Comparison of ENCODE assay signal across 28 cellular contexts in the genomic region with DNA sequence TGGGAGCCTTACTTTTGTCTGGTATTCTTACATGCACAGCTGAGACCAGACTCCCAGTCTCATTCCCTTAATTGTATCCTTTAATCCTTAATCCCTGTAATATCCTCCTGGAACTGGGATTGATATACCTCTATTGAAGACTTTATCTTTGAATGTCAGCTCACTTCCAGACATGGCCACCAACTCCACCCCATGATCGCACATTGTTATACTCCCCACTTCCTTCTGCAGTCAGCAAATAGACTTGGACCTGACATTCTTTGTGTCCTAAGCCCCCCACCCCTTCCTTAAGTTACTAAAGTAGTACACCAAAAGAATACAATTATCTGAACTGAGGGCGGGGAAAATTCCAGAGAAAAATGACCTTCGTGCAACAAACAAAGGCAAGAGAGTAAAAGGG.
"Had no signal": no experiment of that assay in that cellular context is flagged by ENCODE, and none has a peak within 500 bp of the region (broad histone marks: within the 10 kb centered on the region; RNA-seq: fewer than 3 reads in every experiment).

No MANE protein-coding gene starts in this region.

- H3K36me3 ChIP-seq: colonic mucosa, esophagus muscularis mucosa, gastroesophageal sphincter, heart left ventricle, right lobe of liver, suprapubic skin had no signal

- H3K4me3 ChIP-seq: colonic mucosa, esophagus muscularis mucosa, gastroesophageal sphincter, heart left ventricle, hepatocyte, lung, mucosa of descending colon, right lobe of liver, smooth muscle cell, suprapubic skin had no signal

- H3K27me3 ChIP-seq: colonic mucosa, esophagus muscularis mucosa, foreskin keratinocyte, gastroesophageal sphincter, heart left ventricle, hepatocyte, right lobe of liver, suprapubic skin had no signal

- FAIRE-seq: kidney had no signal

- H3K4me2 ChIP-seq: hepatocyte, smooth muscle cell had no signal

- H3K9me3 ChIP-seq: colonic mucosa, esophagus muscularis mucosa, gastroesophageal sphincter, heart left ventricle, mucosa of descending colon, right lobe of liver, suprapubic skin had no signal

- H3K4me1 Mint-ChIP-seq: endodermal cell had no signal

- H2AFZ ChIP-seq: hepatocyte, parathyroid adenoma had no signal

- H3K27ac ChIP-seq: colonic mucosa, esophagus muscularis mucosa, foreskin keratinocyte, gastroesophageal sphincter, hepatocyte, parathyroid adenoma, suprapubic skin had no signal

- H3K79me2 ChIP-seq: hepatocyte, parathyroid adenoma had no signal

- H3K36me3 Mint-ChIP-seq: memory B cell; naive B cell; natural killer cell treated with Interleukin-12 subunit alpha and Interleukin-12 subunit beta and Interleukin-15 and Interleukin-18, amount 100 ng/mL, for 72 hours had no signal

- ATAC-seq: foreskin keratinocyte; gastroesophageal sphincter; mucosa of descending colon; natural killer cell treated with Interleukin-12 subunit alpha and Interleukin-12 subunit beta and Interleukin-15 and Interleukin-18, amount 100 ng/mL, for 72 hours; stimulated activated naive CD8-positive, alpha-beta T cell treated with anti-CD3 and anti-CD28 coated beads, Interleukin-15, amount 100 ng/mL, for 72 hours had no signal

- H3K27ac Mint-ChIP-seq: dendritic cell treated with granulocyte-macrophage colony-stimulating factor and Interleukin-4, amounts not matched to agents 40 ng/mL and 50 ng/mL, for 4 days; endodermal cell; memory B cell; progenitor cell of endocrine pancreas; stimulated activated naive CD8-positive, alpha-beta T cell treated with anti-CD3 and anti-CD28 coated beads, Interleukin-15, amount 100 ng/mL, for 72 hours had no signal

- H3K9me3 Mint-ChIP-seq: dendritic cell treated with granulocyte-macrophage colony-stimulating factor and Interleukin-4, amounts not matched to agents 40 ng/mL and 50 ng/mL, for 4 days; memory B cell; naive B cell; natural killer cell treated with Interleukin-12 subunit alpha and Interleukin-12 subunit beta and Interleukin-15 and Interleukin-18, amount 100 ng/mL, for 72 hours; stimulated activated naive CD8-positive, alpha-beta T cell treated with anti-CD3 and anti-CD28 coated beads, Interleukin-15, amount 100 ng/mL, for 72 hours had no signal

- H3K4me3 Mint-ChIP-seq: dendritic cell treated with granulocyte-macrophage colony-stimulating factor and Interleukin-4, amounts not matched to agents 40 ng/mL and 50 ng/mL, for 4 days; endodermal cell; memory B cell; naive B cell; natural killer cell treated with Interleukin-12 subunit alpha and Interleukin-12 subunit beta and Interleukin-15 and Interleukin-18, amount 100 ng/mL, for 72 hours; neural crest cell; stimulated activated naive CD8-positive, alpha-beta T cell treated with anti-CD3 and anti-CD28 coated beads, Interleukin-15, amount 100 ng/mL, for 72 hours had no signal

- H3K9ac ChIP-seq: parathyroid adenoma had no signal

- DNase-seq: colonic mucosa; effector CD8-positive, alpha-beta T cell; endodermal cell; foreskin keratinocyte; heart left ventricle; kidney; mucosa of descending colon; naive B cell; right lobe of liver; stimulated activated CD4-positive, alpha-beta T cell treated with anti-CD3 and anti-CD28 coated beads, Interleukin-12 subunit alpha, Interleukin-12 subunit beta, amount 100 ng/mL, for 4 hours; stimulated activated CD4-positive, alpha-beta T cell treated with anti-CD3 and anti-CD28 coated beads, Interleukin-1b, Interleukin-23, amount 100 ng/mL, for 48 hours; stimulated activated CD4-positive, alpha-beta T cell treated with anti-CD3 and anti-CD28 coated beads, Interleukin-4, amount 100 ng/mL, for 1 hour; stimulated activated CD8-positive, alpha-beta memory T cell treated with anti-CD3 and anti-CD28 coated beads, Interleukin-4, amount 100 ng/mL, for 48 hours; stimulated activated naive CD4-positive, alpha-beta T cell; stimulated activated naive CD8-positive, alpha-beta T cell treated with anti-CD3 and anti-CD28 coated beads, Interleukin-15, amount 100 ng/mL, for 72 hours; trophoblast cell had no signal

- H3K4me1 ChIP-seq: colonic mucosa, esophagus muscularis mucosa, foreskin keratinocyte, gastroesophageal sphincter, parathyroid adenoma, suprapubic skin had no signal

- H3K27me3 Mint-ChIP-seq: dendritic cell treated with granulocyte-macrophage colony-stimulating factor and Interleukin-4, amounts not matched to agents 40 ng/mL and 50 ng/mL, for 4 days; memory B cell; naive B cell; natural killer cell treated with Interleukin-12 subunit alpha and Interleukin-12 subunit beta and Interleukin-15 and Interleukin-18, amount 100 ng/mL, for 72 hours; progenitor cell of endocrine pancreas; stimulated activated naive CD8-positive, alpha-beta T cell treated with anti-CD3 and anti-CD28 coated beads, Interleukin-15, amount 100 ng/mL, for 72 hours had no signal
